8 cellular contexts compared by ENCODE assay signal in genomic region chr16:89615596-89616090, GRCh38. TPM values are rescaled to one million over a fixed set of nuclear protein-coding genes. Genes with fewer than 3 reads are reported as not detected.
DNase-seq lines count a peak whose midpoint lies in the region; ATAC-seq and TF ChIP-seq lines count a peak whose summit lies in the region.

No MANE protein-coding gene starts in this region.

- no peaks in the 10 kb centered on the region for H3K9me2 ChIP-seq in DOHH2 (replicated peaks; ENCODE audit: control insufficient read depth, low read length)

- H3K9me3 ChIP-seq in DOHH2 (ENCODE audit: control insufficient read depth, insufficient read depth, low read length) (no peaks in the 10 kb centered on the region), KOPT-K1 (ENCODE audit: insufficient read depth, low read length, poor library complexity, severe bottlenecking) (no peaks in the 10 kb centered on the region)

- no peaks in the 10 kb centered on the region for H3K27me3 Mint-ChIP-seq in central memory CD8-positive, alpha-beta T cell
- no peaks in the 10 kb centered on the region for H3K27me3 Mint-ChIP-seq in neural crest cell (ENCODE audit: low read depth)

- DNase-seq in central memory CD8-positive, alpha-beta T cell (ENCODE audit: low spot score in 2 of 2) = no peak
- peak; percentile 70 for DNase-seq in neural crest cell (ENCODE audit: low read depth, low spot score)
- DNase-seq in activated effector memory CD4-positive, alpha-beta T cell treated with Interleukin-2 at 50 U/mL for 16 hours = no peak
- DNase-seq in NCI-H2196 treated with DMSO at 0.1 percent for 48 hours (lab: John Stamatoyannopoulos, UW; ENCODE audit: unreplicated experiment) = no peak

- TF ChIP-seq CTCF in DOHH2 (IDR thresholded peaks at IDR 0.05; ENCODE audit: low read depth, low read length, poor library complexity, severe bottlenecking) (peak; percentile 76), neural crest cell (conservative IDR thresholded peaks at IDR 0.05) (peak; percentile 73)

- H4K20me1 ChIP-seq in DOHH2 (ENCODE audit: control insufficient read depth, insufficient read depth, low read depth, low read length) = 0 out of 2 replicates have a peak, but pooled peaks cover 5% of the 10 kb centered on the region

- peak; percentile 45 for ATAC-seq in central memory CD8-positive, alpha-beta T cell (replicated peaks; ENCODE audit: extremely low read depth, poor library complexity, severe bottlenecking)
- ATAC-seq in GM19397 (IDR thresholded peaks at IDR 0.05; ENCODE audit: unreplicated experiment) (no peak), GM21515 (IDR thresholded peaks at IDR 0.05; ENCODE audit: unreplicated experiment) (no peak)

- H3K4me1 Mint-ChIP-seq in central memory CD8-positive, alpha-beta T cell = peaks cover 14% of the 10 kb centered on the region
- H3K4me1 Mint-ChIP-seq in neural crest cell = peaks cover 16% of the 10 kb centered on the region

- H3K36me3 Mint-ChIP-seq in central memory CD8-positive, alpha-beta T cell (ENCODE audit: insufficient read depth) = peaks cover 4% of the 10 kb centered on the region
- H3K36me3 Mint-ChIP-seq in neural crest cell (ENCODE audit: low read depth) = no peaks in the 10 kb centered on the region

- H3K4me3 Mint-ChIP-seq in central memory CD8-positive, alpha-beta T cell = no peak overlapping the region
- no peak overlapping the region for H3K4me3 Mint-ChIP-seq in neural crest cell

- peaks cover 8% of the 10 kb centered on the region; the same call in 1 of the 2 replicates for H3F3A ChIP-seq in DOHH2 (ENCODE audit: control insufficient read depth, insufficient read depth)

- peaks cover 10% of the 10 kb centered on the region for H3K9me3 Mint-ChIP-seq in central memory CD8-positive, alpha-beta T cell
- H3K9me3 Mint-ChIP-seq in neural crest cell = no peaks in the 10 kb centered on the region

- H3K4me3 ChIP-seq in DOHH2 (ENCODE audit: low read length) = no peak overlapping the region

- H3K36me3 ChIP-seq in DOHH2 (ENCODE audit: control insufficient read depth, low read length) = no peaks in the 10 kb centered on the region
- no peaks in the 10 kb centered on the region for H3K36me3 ChIP-seq in KOPT-K1 (ENCODE audit: insufficient read depth, low read length)

- peak overlapping the region; percentile 96 for H3K27ac Mint-ChIP-seq in central memory CD8-positive, alpha-beta T cell (ENCODE audit: low read depth)
- H3K27ac Mint-ChIP-seq in neural crest cell (ENCODE audit: unreplicated experiment) = no peak overlapping the region

- H3K27ac ChIP-seq in DOHH2 (ENCODE audit: low read depth, low read length) = no peak overlapping the region
- H3K27ac ChIP-seq in KOPT-K1 (ENCODE audit: low read depth, low read length, poor library complexity, severe bottlenecking) = peak overlapping the region; percentile 13

- H3K79me2 ChIP-seq in DOHH2 (ENCODE audit: control insufficient read depth, low read length) = no peaks in the 10 kb centered on the region

- 0 out of 2 replicates have a peak, but pooled peaks cover 4% of the 10 kb centered on the region for H3K27me3 ChIP-seq in DOHH2 (ENCODE audit: control insufficient read depth, low read length)

- H3K4me1 ChIP-seq in DOHH2 (ENCODE audit: control insufficient read depth, low read length) = peaks cover 12% of the 10 kb centered on the region

- no peak overlapping the region for H3K4me2 ChIP-seq in DOHH2 (ENCODE audit: low read length)

RNA-seq across cellular contexts. Expression of gene DPEP1, which starts 2.2 kb away (rescaled TPM):
- total RNA-seq in neural crest cell = 0.21 and 0.41 TPM in 2 replicates

RNA-seq across cellular contexts. Expression of gene CPNE7, which starts 40.1 kb away (rescaled TPM):
- total RNA-seq in neural crest cell = 2.7 and 3.1 TPM in 2 replicates

RNA-seq across cellular contexts. Expression of gene CHMP1A, which starts 41.9 kb away (rescaled TPM):
- 93.9 and 102 TPM in 2 replicates for total RNA-seq in neural crest cell

RNA-seq across cellular contexts. Expression of gene SPATA33, which starts 42.0 kb away (rescaled TPM):
- 41.7 and 42.6 TPM in 2 replicates for total RNA-seq in neural crest cell

RNA-seq across cellular contexts. Expression of gene RPL13, which starts 55.2 kb away (rescaled TPM):
- 2,012 and 2,013 TPM in 2 replicates for total RNA-seq in neural crest cell
